In genomic region chr7:34747842-34748241, GRCh38 we compare ENCODE assay signal across 11 cellular contexts.
DNase-seq lines count a peak whose midpoint lies in the region; ATAC-seq, FAIRE-seq and TF ChIP-seq lines count a peak whose summit lies in the region.
"Had no signal": no experiment of that assay in that cellular context is flagged by ENCODE, and none has a peak within 500 bp of the region (broad histone marks: within the 10 kb centered on the region; RNA-seq: fewer than 3 reads in every experiment).

No MANE protein-coding gene starts in this region.

- H3K4me1 ChIP-seq in endothelial cell of umbilical vein (ENCODE audit: control insufficient read depth, extremely low read depth, insufficient read depth, low read length) (peaks cover 16% of the 10 kb centered on the region), transverse colon (peaks cover 0 to 14% (median 7%) of the 10 kb centered on the region in 4 donors)
- H3K4me1 ChIP-seq: gastroesophageal sphincter had no signal

- no peak for TF ChIP-seq POLR2A in endothelial cell of umbilical vein (IDR thresholded peaks at IDR 0.05; ENCODE audit: low read depth, low read length)
- TF ChIP-seq POLR2A in transverse colon (IDR thresholded peaks at IDR 0.05): no peak

- ATAC-seq in HG03045 (IDR thresholded peaks at IDR 0.05; ENCODE audit: unreplicated experiment) (no peak), T-cell (replicated peaks in 1 of 4) (no peak), GM21526 (IDR thresholded peaks at IDR 0.05; ENCODE audit: low FRiP score, unreplicated experiment) (no peak)

- H3K4me1 Mint-ChIP-seq in T-cell: no peaks in the 10 kb centered on the region
- H3K4me1 Mint-ChIP-seq: activated B cell treated with CpG ODN at 0.5 μM for 24 hours had no signal

- intact Hi-C loops in endothelial cell of umbilical vein (cut with micrococcal nuclease) (loop anchor here (1.0 to 5.0 kb wide), 4 partner anchors 104 to 471 kb away; partner anchors contain the start of gene DPY19L1), transverse colon (cut with DNase I; ENCODE audit: low total_unique reads) (no loop called here)

- TF ChIP-seq EP300 in transverse colon (IDR thresholded peaks at IDR 0.05; ENCODE audit: low read depth): no peak

- no TSS peak for BruUV-seq in endothelial cell of umbilical vein (replicated peaks; lab: Mats Ljungman, UMichigan)

- H3K27me3 ChIP-seq in endothelial cell of umbilical vein (ENCODE audit: control insufficient read depth in 2 of 2, insufficient read depth in 2 of 2, low read length in 2 of 2) (no peaks in the 10 kb centered on the region), transverse colon (no peaks in the 10 kb centered on the region)
- H3K27me3 ChIP-seq: gastroesophageal sphincter had no signal

- in situ Hi-C loops in transverse colon (cut with MboI; ENCODE audit: low pct_ligation_motif_present in 1 of 4, low pct_unique_long_range_greater_than_20kb in 1 of 4, low sequenced_read_pairs in 3 of 4): no loop called here

- no peak overlapping the region for H2AFZ ChIP-seq in endothelial cell of umbilical vein (ENCODE audit: low read depth, low read length)

- no peaks in the 10 kb centered on the region for H3K79me2 ChIP-seq in endothelial cell of umbilical vein (ENCODE audit: control insufficient read depth, insufficient read depth, low read length)

- FAIRE-seq in endothelial cell of umbilical vein (lab: Jason Lieb, UNC): no peak
- FAIRE-seq: colon had no signal

- no peak overlapping the region for H3K9ac ChIP-seq in endothelial cell of umbilical vein (replicated peaks; ENCODE audit: extremely low read depth, insufficient read depth, low read length)

- H3K27ac ChIP-seq in endothelial cell of umbilical vein (ENCODE audit: insufficient read depth, low read depth, low read length) (peak overlapping the region; percentile 27), transverse colon (peak overlapping the region in 3 of 4 donors; percentile 28 to 47 (median 40))
- H3K27ac ChIP-seq: gastroesophageal sphincter had no signal

- no peaks in the 10 kb centered on the region for H4K20me1 ChIP-seq in endothelial cell of umbilical vein (replicated peaks; ENCODE audit: control insufficient read depth, extremely low read depth, insufficient read depth, low read length)

- 33% methylated on average over 2 of the region's 2 CpGs; no CpG with 5 or more reads in 1 of the 2 donors for WGBS in transverse colon (ENCODE audit: low coverage in 1 of 2), 2 donors

- H3K36me3 ChIP-seq in endothelial cell of umbilical vein (ENCODE audit: control insufficient read depth in 2 of 2, extremely low read depth in 1 of 2, insufficient read depth in 2 of 2, low read length in 2 of 2) (no peaks in the 10 kb centered on the region), transverse colon (no peaks in the 10 kb centered on the region)
- H3K36me3 ChIP-seq: gastroesophageal sphincter had no signal

- no peak overlapping the region for H3K4me3 Mint-ChIP-seq in T-cell
- H3K4me3 Mint-ChIP-seq: activated B cell treated with CpG ODN at 0.5 μM for 24 hours had no signal

- peaks cover 11 to 13% of the 10 kb centered on the region in 2 donors for H3K27me3 Mint-ChIP-seq in T-cell
- H3K27me3 Mint-ChIP-seq: activated B cell treated with CpG ODN at 0.5 μM for 24 hours had no signal

- H3K36me3 Mint-ChIP-seq in T-cell: no peaks in the 10 kb centered on the region

- no peak overlapping the region for H3K4me2 ChIP-seq in endothelial cell of umbilical vein (ENCODE audit: insufficient read depth, low read length)

- dilution Hi-C loops in endothelial cell of umbilical vein (cut with MboI; ENCODE audit: extremely low pct_ligation_motif_present, low sequenced_read_pairs): no loop called here

- no peaks in the 10 kb centered on the region for H3K9me1 ChIP-seq in endothelial cell of umbilical vein (replicated peaks; ENCODE audit: control insufficient read depth, extremely low read depth, insufficient read depth, low read length)

- H3K9me3 Mint-ChIP-seq in T-cell: peaks cover 0 to 5% (median 0%) of the 10 kb centered on the region in 3 donors

- no peak overlapping the region for H3K27ac Mint-ChIP-seq in T-cell
- H3K27ac Mint-ChIP-seq: activated B cell treated with CpG ODN at 0.5 μM for 24 hours had no signal

- TF ChIP-seq CTCF in endothelial cell of umbilical vein (IDR thresholded peaks at IDR 0.05; ENCODE audit: extremely low read depth in 1 of 2, insufficient read depth in 1 of 2, low read depth in 1 of 2, low read length in 2 of 2): no peak
- TF ChIP-seq CTCF in transverse colon (IDR thresholded peaks at IDR 0.05): no peak

- POLR2A ChIA-PET in endothelial cell of umbilical vein (lab: Charles Lee) (no interaction called here), T-cell (lab: Charles Lee) (no interaction called here)

- H3K9me3 ChIP-seq in endothelial cell of umbilical vein (replicated peaks; ENCODE audit: control insufficient read depth, insufficient read depth, low read length) (no peaks in the 10 kb centered on the region), transverse colon (no peaks in the 10 kb centered on the region)

- CTCF ChIA-PET in endothelial cell of umbilical vein (lab: Charles Lee) (interaction anchor here (1.0 to 1.6 kb wide), 3 partner anchors 9 to 76 kb away, joined by 3 to 8 read pairs (median 4); no protein-coding TSS in a partner anchor), T-cell (lab: Charles Lee) (no interaction called here)

- H3K4me3 ChIP-seq in endothelial cell of umbilical vein (replicated peaks in 1 of 3; ENCODE audit: insufficient read depth in 1 of 3, low read depth in 1 of 3, low read length in 3 of 3) (no peak overlapping the region), transverse colon (no peak overlapping the region)
- H3K4me3 ChIP-seq: gastroesophageal sphincter had no signal

- DNase-seq in NCI-H510A treated with DMSO at 0.1 percent for 48 hours (lab: John Stamatoyannopoulos, UW): peak; percentile 54
- no peak for DNase-seq in NCI-H510A (lab: John Stamatoyannopoulos, UW)
- peak; percentile 62 for DNase-seq in NCI-H774 (lab: John Stamatoyannopoulos, UW)
- DNase-seq in endothelial cell of umbilical vein (ENCODE audit: low read depth, low spot score): no peak
- no peak for DNase-seq in transverse colon
- DNase-seq in T-cell: no peak
- DNase-seq: activated B cell treated with CpG ODN at 0.5 μM for 24 hours had no signal

TF ChIP-seq in endothelial cell of umbilical vein, 7 proteins besides CTCF, POLR2A, EP300 and RAD21:
- TF ChIP-seq FOS (IDR thresholded peaks at IDR 0.05; ENCODE audit: borderline replicate concordance, insufficient read depth, low read length) (no peak), EZH2 (IDR thresholded peaks at IDR 0.05; ENCODE audit: borderline replicate concordance, low read depth, low read length, severe bottlenecking) (no peak), MYC (IDR thresholded peaks at IDR 0.05; ENCODE audit: low read depth, low read length) (no peak), GATA2 (IDR thresholded peaks at IDR 0.05; ENCODE audit: insufficient read depth, insufficient read length, low read depth, low read length) (no peak), JUN (IDR thresholded peaks at IDR 0.05; ENCODE audit: borderline replicate concordance, insufficient read depth, insufficient read length, low read depth) (no peak), POLR2AphosphoS5 (IDR thresholded peaks at IDR 0.05; ENCODE audit: insufficient read depth, low read depth, low read length) (no peak), MAX (IDR thresholded peaks at IDR 0.05; ENCODE audit: insufficient read depth, insufficient read length) (no peak)

Comparison
In these comparisons a context has a peak if more than half of its experiments do, and no peak if none do; other contexts are left out.
1. DNase-seq: peak in NCI-H510A treated with DMSO at 0.1 percent for 48 hours (single experiment) and NCI-H774 (single experiment); none in NCI-H510A (single experiment), endothelial cell of umbilical vein (single experiment), transverse colon (single experiment) and T-cell (0 of 34).